In the genomic region with DNA sequence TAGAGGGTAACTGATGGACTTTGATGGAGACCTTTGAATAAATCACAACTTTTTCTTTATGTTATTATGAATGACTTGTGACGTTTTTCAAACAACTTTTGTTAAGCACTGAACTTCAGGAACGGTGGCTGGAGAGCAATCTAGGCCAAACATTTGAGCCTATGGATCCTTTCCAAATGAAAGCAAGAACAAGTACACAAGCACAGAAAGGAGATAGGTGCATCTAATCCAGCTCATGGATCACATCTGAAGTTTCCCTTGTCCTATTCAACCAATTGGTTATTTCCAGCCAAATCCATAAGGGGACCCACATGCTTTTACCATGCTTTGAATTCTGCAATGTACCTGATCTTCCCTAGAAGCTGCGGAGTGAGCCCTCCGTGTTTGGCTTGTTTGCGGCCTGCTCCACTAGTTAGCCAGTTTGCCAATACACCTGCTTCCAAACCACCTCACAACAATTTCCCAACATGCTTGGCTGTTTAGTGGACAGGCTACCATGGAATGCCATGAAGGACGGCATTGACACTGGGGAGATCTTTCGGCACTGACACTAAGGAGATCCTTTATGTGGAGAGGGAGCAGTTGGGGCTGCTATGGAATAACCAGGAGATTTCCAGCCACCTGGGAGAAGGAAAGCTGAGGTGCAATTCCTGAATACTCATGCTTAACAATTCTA, we compare ENCODE assay signal across 22 cellular contexts.
A peak's percentile ranks its signal among the peaks of the same experiment; 100 is the strongest.
DNase-seq lines count a peak whose midpoint lies in the region; ATAC-seq, FAIRE-seq and TF ChIP-seq lines count a peak whose summit lies in the region.
"Had no signal": no experiment of that assay in that cellular context is flagged by ENCODE, and none has a peak within 500 bp of the region (broad histone marks: within the 10 kb centered on the region; RNA-seq: fewer than 3 reads in every experiment).

No MANE protein-coding gene starts in this region.

- peak overlapping the region; percentile 17 for H4K8ac ChIP-seq in mesenchymal stem cell (ENCODE audit: low read length)

- DNase-seq in bronchial epithelial cell (ENCODE audit: low read depth) (no peak), mesenchymal stem cell (no peak), gastrocnemius medialis (peak; percentile 35 to 49), coronary artery (ENCODE audit: low spot score) (no peak)
- DNase-seq in stimulated activated CD4-positive, alpha-beta T cell treated with anti-CD3 and anti-CD28 coated beads, Interleukin-2, amount 100 ng/mL, for 24 hours, result no peak
- DNase-seq: 8988T; ACHN; AML-193; Caco-2; Calu3; CD4-positive, alpha-beta T cell; CD8-positive, alpha-beta T cell; DMS79 treated with DMSO at 0.1 percent for 48 hours; GF-D8 had no signal

- no peak overlapping the region for H2AK5ac ChIP-seq in mesenchymal stem cell (ENCODE audit: low read length, severe bottlenecking)

- H3K27me3 ChIP-seq in bronchial epithelial cell (ENCODE audit: control insufficient read depth, insufficient read depth, low read length) (no peaks in the 10 kb centered on the region), mesenchymal stem cell (ENCODE audit: control insufficient read depth in 1 of 2, insufficient read depth in 1 of 2, low read length in 2 of 2) (no peaks in the 10 kb centered on the region), gastrocnemius medialis (no peaks in the 10 kb centered on the region)
- H3K27me3 ChIP-seq: BLaER1 treated with 17β-estradiol and CSF1 and Interleukin-3, amounts not matched to agents 10 nM and 100 nM had no signal

- no peak overlapping the region for H3K9ac ChIP-seq in mesenchymal stem cell (ENCODE audit: low read length)
- H3K9ac ChIP-seq: BLaER1 treated with 17β-estradiol and CSF1 and Interleukin-3, amounts not matched to agents 10 nM and 100 nM had no signal

- H2BK120ac ChIP-seq in mesenchymal stem cell (ENCODE audit: low read depth, low read length), result no peak overlapping the region

- H3K9me3 ChIP-seq in mesenchymal stem cell (ENCODE audit: control insufficient read depth, low read length) (no peaks in the 10 kb centered on the region), gastrocnemius medialis (no peaks in the 10 kb centered on the region)
- H3K9me3 ChIP-seq: BLaER1 treated with 17β-estradiol and CSF1 and Interleukin-3, amounts not matched to agents 10 nM and 100 nM; Caco-2 had no signal

- intact Hi-C loops in gastrocnemius medialis (cut with DNase I; ENCODE audit: low total_unique reads), result loop anchor here (2.0 kb wide), 1 partner anchor 94 kb away; no protein-coding TSS in a partner anchor

- H3K27ac ChIP-seq in mesenchymal stem cell (ENCODE audit: low read length, poor library complexity, severe bottlenecking), result no peak overlapping the region
- peak overlapping the region; percentile 73 to 86 (median 84) for H3K27ac ChIP-seq in gastrocnemius medialis
- H3K27ac ChIP-seq in coronary artery, result no peak overlapping the region
- H3K27ac ChIP-seq: BLaER1 treated with 17β-estradiol and CSF1 and Interleukin-3, amounts not matched to agents 10 nM and 100 nM; C4-2B had no signal

- H4K91ac ChIP-seq in mesenchymal stem cell (ENCODE audit: low read length), result no peak overlapping the region

- no peak for TF ChIP-seq POLR2A in gastrocnemius medialis (IDR thresholded peaks at IDR 0.05)

- ATAC-seq in gastrocnemius medialis, result peak; percentile 73 to 82
- no peak for ATAC-seq in HG02678 (IDR thresholded peaks at IDR 0.05; ENCODE audit: unreplicated experiment)
- ATAC-seq: CD8-positive, alpha-beta T cell had no signal

- H3K36me3 ChIP-seq in bronchial epithelial cell (ENCODE audit: control insufficient read depth, insufficient read depth, low read length) (no peaks in the 10 kb centered on the region), mesenchymal stem cell (ENCODE audit: control insufficient read depth in 1 of 2, insufficient read depth in 2 of 2, low read depth in 1 of 2, low read length in 2 of 2) (peaks cover 0 to 19% of the 10 kb centered on the region in 2 experiments), gastrocnemius medialis (no peaks in the 10 kb centered on the region)
- H3K36me3 ChIP-seq: BLaER1 treated with 17β-estradiol and CSF1 and Interleukin-3, amounts not matched to agents 10 nM and 100 nM had no signal

- H2BK12ac ChIP-seq in mesenchymal stem cell (ENCODE audit: low read length in 2 of 2), result no peak overlapping the region

- FAIRE-seq in bronchial epithelial cell (lab: Jason Lieb, UNC), result peak; percentile 28
- FAIRE-seq: A204.1, D721Med, G401.6, GM12891, GM19239 had no signal

- H3K14ac ChIP-seq in mesenchymal stem cell (ENCODE audit: low read length in 2 of 2), result no peak overlapping the region

- in situ Hi-C loops in gastrocnemius medialis (cut with MboI; ENCODE audit: low sequenced_read_pairs in 4 of 4), result loop anchor here in 1 of 4 donors (10.0 kb wide), 1 partner anchor 96 kb away; no protein-coding TSS in a partner anchor

- H3K23ac ChIP-seq in mesenchymal stem cell (ENCODE audit: low read length in 2 of 2), result no peak overlapping the region

- H3K4me3 ChIP-seq in bronchial epithelial cell (ENCODE audit: low read depth, low read length) (no peak overlapping the region), mesenchymal stem cell (ENCODE audit: insufficient read depth in 1 of 2, low read depth in 1 of 2, low read length in 2 of 2) (no peak overlapping the region), gastrocnemius medialis (no peak overlapping the region), coronary artery (no peak overlapping the region)
- H3K4me3 ChIP-seq: BLaER1 treated with 17β-estradiol and CSF1 and Interleukin-3, amounts not matched to agents 10 nM and 100 nM had no signal

- H2BK5ac ChIP-seq in mesenchymal stem cell (ENCODE audit: low read depth, low read length, poor library complexity, severe bottlenecking), result no peak overlapping the region

- WGBS in mesenchymal stem cell, result 97% methylated on average over 7 of the region's 7 CpGs

- TF ChIP-seq CTCF in bronchial epithelial cell (IDR thresholded peaks at IDR 0.05; ENCODE audit: insufficient read depth, low read length, severe bottlenecking) (no peak), gastrocnemius medialis (IDR thresholded peaks at IDR 0.05 in 4 of 5, conservative IDR thresholded peaks at IDR 0.05 in 1 of 5) (no peak), coronary artery (IDR thresholded peaks at IDR 0.05) (no peak)

- H3K4me1 ChIP-seq in mesenchymal stem cell (ENCODE audit: control insufficient read depth, insufficient read depth, low read depth, low read length), result no peaks in the 10 kb centered on the region
- peaks cover 23 to 46% of the 10 kb centered on the region in 2 donors for H3K4me1 ChIP-seq in gastrocnemius medialis
- H3K4me1 ChIP-seq: Caco-2 had no signal

- no peak overlapping the region for H2AFZ ChIP-seq in mesenchymal stem cell (ENCODE audit: low read depth, low read length)

- no peak overlapping the region for H2BK15ac ChIP-seq in mesenchymal stem cell (ENCODE audit: low read depth, poor library complexity, severe bottlenecking)

- no peak overlapping the region for H3K18ac ChIP-seq in mesenchymal stem cell (ENCODE audit: low read depth in 1 of 2, low read length in 2 of 2)

- no peaks in the 10 kb centered on the region for H3K79me1 ChIP-seq in mesenchymal stem cell (replicated peaks; ENCODE audit: low read length, poor library complexity, severe bottlenecking)

- H3K4ac ChIP-seq in mesenchymal stem cell (ENCODE audit: low read depth in 1 of 2, low read length in 2 of 2), result no peak overlapping the region

- H3K4me2 ChIP-seq in mesenchymal stem cell (ENCODE audit: low read length, poor library complexity, severe bottlenecking), result no peak overlapping the region

Comparison
In these comparisons a context has a peak if more than half of its experiments do, and no peak if none do; other contexts are left out.
1. DNase-seq: peak in gastrocnemius medialis (2 of 2); none in bronchial epithelial cell (single experiment), mesenchymal stem cell (single experiment), stimulated activated CD4-positive, alpha-beta T cell treated with anti-CD3 and anti-CD28 coated beads, Interleukin-2, amount 100 ng/mL, for 24 hours (0 of 2) and coronary artery (single experiment).
2. H3K27ac ChIP-seq: peak in gastrocnemius medialis (4 of 4); none in mesenchymal stem cell (single experiment) and coronary artery (0 of 2).